9 cellular contexts compared by ENCODE assay signal in the genomic region with DNA sequence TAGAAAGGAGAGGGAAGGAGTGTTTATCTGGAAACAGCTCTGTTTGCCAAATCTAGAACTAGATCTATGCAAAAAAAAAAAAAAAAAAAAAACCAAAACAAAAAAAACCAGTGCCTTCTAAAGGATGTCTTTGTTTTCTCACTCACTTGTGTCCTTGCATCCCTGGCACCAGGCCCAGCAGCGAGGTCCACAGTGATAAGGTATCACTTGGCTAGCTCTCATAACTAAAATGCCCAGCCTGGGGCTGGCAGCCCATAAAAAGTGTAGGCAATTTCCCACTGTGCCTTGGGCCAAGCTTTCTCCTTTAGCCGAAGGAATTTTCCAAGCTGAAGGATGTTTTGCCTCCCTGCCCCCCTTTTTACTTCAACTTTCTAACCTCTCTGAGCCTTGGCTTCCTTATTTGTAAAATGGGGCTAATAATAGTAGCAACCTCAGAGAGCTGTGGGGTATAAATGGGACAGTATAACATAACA. TPM values are rescaled to one million over a fixed set of nuclear protein-coding genes. Genes with fewer than 3 reads are reported as not detected.
DNase-seq lines count a peak whose midpoint lies in the region; ATAC-seq and TF ChIP-seq lines count a peak whose summit lies in the region.
"Had no signal": no experiment of that assay in that cellular context is flagged by ENCODE, and none has a peak within 500 bp of the region (broad histone marks: within the 10 kb centered on the region; RNA-seq: fewer than 3 reads in every experiment).

No MANE protein-coding gene starts in this region.

- H3K9ac ChIP-seq in MM.1S (ENCODE audit: low read length) = no peak overlapping the region

- H3K4me2 ChIP-seq in MM.1S (ENCODE audit: low read depth, low read length) = no peak overlapping the region

- H3K36me3 ChIP-seq in ascending aorta = no peaks in the 10 kb centered on the region
- H3K36me3 ChIP-seq in thoracic aorta = no peaks in the 10 kb centered on the region
- no peaks in the 10 kb centered on the region for H3K36me3 ChIP-seq in MM.1S (replicated peaks; ENCODE audit: insufficient read depth, low read length)
- H3K36me3 ChIP-seq in MG63 = no peaks in the 10 kb centered on the region

- no peaks in the 10 kb centered on the region for H3K9me3 ChIP-seq in ascending aorta
- no peaks in the 10 kb centered on the region for H3K9me3 ChIP-seq in thoracic aorta
- no peaks in the 10 kb centered on the region for H3K9me3 ChIP-seq in MM.1S (replicated peaks; ENCODE audit: insufficient read depth, low read length)
- H3K9me3 ChIP-seq in MG63 = no peaks in the 10 kb centered on the region

- H4K20me1 ChIP-seq in MM.1S (ENCODE audit: insufficient read depth, low read length) = no peaks in the 10 kb centered on the region

- DNase-seq in NCI-H1092 (lab: John Stamatoyannopoulos, UW) = peak; percentile 41
- peak in 1 of 2 donors; percentile 80 for DNase-seq in ascending aorta (ENCODE audit: low spot score in 2 of 2)
- DNase-seq in islet precursor cell = peak; percentile 58
- DNase-seq in thoracic aorta (ENCODE audit: low spot score) = no peak
- no peak for DNase-seq in MM.1S
- DNase-seq in MG63 = no peak
- DNase-seq: NCI-H524 had no signal

- H3K27me3 ChIP-seq in ascending aorta = no peaks in the 10 kb centered on the region
- H3K27me3 ChIP-seq in thoracic aorta (replicated peaks; ENCODE audit: insufficient read depth) = no peaks in the 10 kb centered on the region
- no peaks in the 10 kb centered on the region for H3K27me3 ChIP-seq in MM.1S (replicated peaks; ENCODE audit: insufficient read depth, low read length)
- no peaks in the 10 kb centered on the region for H3K27me3 ChIP-seq in MG63

- H3K27ac ChIP-seq in ascending aorta (peak overlapping the region; percentile 96 to 97), thoracic aorta (peak overlapping the region; percentile 83 to 90), MM.1S (ENCODE audit: low read length) (no peak overlapping the region)

- ATAC-seq in thoracic aorta (ENCODE audit: insufficient number of reproducible peaks, low FRiP score, low read depth) = peak; percentile 58
- ATAC-seq in HG02885 (IDR thresholded peaks at IDR 0.05; ENCODE audit: poor library complexity, unreplicated experiment) = no peak
- ATAC-seq in GM21367 (IDR thresholded peaks at IDR 0.05; ENCODE audit: unreplicated experiment) = no peak

- no peaks in the 10 kb centered on the region for H3K9me2 ChIP-seq in MM.1S (replicated peaks; ENCODE audit: insufficient read depth, low read length)

- intact Hi-C loops in ascending aorta (cut with DNase I) = loop anchor here (1.0 kb wide), 1 partner anchor 29 kb away; no protein-coding TSS in a partner anchor

- no peaks in the 10 kb centered on the region for H3F3A ChIP-seq in MM.1S (ENCODE audit: insufficient read depth, low read length)

- H3K4me1 ChIP-seq in ascending aorta (peaks cover 9 to 67% of the 10 kb centered on the region in 2 donors), thoracic aorta (ENCODE audit: control insufficient read depth in 1 of 2, low read depth in 2 of 2) (peaks cover 42 to 87% of the 10 kb centered on the region in 2 donors), MM.1S (ENCODE audit: low read length) (no peaks in the 10 kb centered on the region)

- H3K4me3 ChIP-seq in ascending aorta = no peak overlapping the region
- H3K4me3 ChIP-seq in thoracic aorta = peak overlapping the region; percentile 46
- H3K4me3 ChIP-seq in MM.1S (ENCODE audit: low read length) = no peak overlapping the region
- no peak overlapping the region for H3K4me3 ChIP-seq in MG63

- no peaks in the 10 kb centered on the region for H3K79me2 ChIP-seq in MM.1S (ENCODE audit: low read length)

- no peak overlapping the region for H2AFZ ChIP-seq in MM.1S (ENCODE audit: low read length)

- TF ChIP-seq CTCF in ascending aorta (IDR thresholded peaks at IDR 0.05) = no peak
- TF ChIP-seq CTCF in thoracic aorta (IDR thresholded peaks at IDR 0.05) = no peak
- TF ChIP-seq CTCF in MM.1S (IDR thresholded peaks at IDR 0.05; ENCODE audit: low read length) = no peak

RNA-seq across cellular contexts. Expression of gene RGS3, which starts 20.8 kb away (rescaled TPM):
- 125 TPM for total RNA-seq in ascending aorta
- 100 to 1,000 TPM; 170 to 202 TPM for total RNA-seq in thoracic aorta
- 96.9 and 148 TPM in 2 replicates for total RNA-seq in MG63 (2014; rRNA removed; shearing (Covaris generic); ENCODE audit: low replicate concordance)

Comparison
In these comparisons a context has a peak if more than half of its experiments do, and no peak if none do; other contexts are left out.
1. DNase-seq: peak in NCI-H1092 (single experiment) and islet precursor cell (single experiment); none in thoracic aorta (single experiment), MM.1S (single experiment) and MG63 (single experiment).